In genomic region chr3:191158247-191158646, GRCh38 we compare ENCODE assay signal across 33 cellular contexts. TPM values are rescaled to one million over a fixed set of nuclear protein-coding genes. Genes with fewer than 3 reads are reported as not detected.
"Had no signal": no experiment of that assay in that cellular context is flagged by ENCODE, and none has a peak within 500 bp of the region (broad histone marks: within the 10 kb centered on the region; RNA-seq: fewer than 3 reads in every experiment).

No MANE protein-coding gene starts in this region.

- FAIRE-seq: kidney, pancreas had no signal

- H3K27ac ChIP-seq: colonic mucosa, epithelial cell of prostate, gastrocnemius medialis, pancreas, stomach, thyroid gland, vagina had no signal

- H3K36me3 ChIP-seq: colonic mucosa, gastrocnemius medialis, pancreas, stomach, thyroid gland, vagina had no signal

- H3K4me1 Mint-ChIP-seq: endodermal cell; mesothelial cell of epicardium; naive thymus-derived CD8-positive, alpha-beta T cell; nephron progenitor cell; stimulated activated effector memory CD8-positive, alpha-beta T cell treated with anti-CD3 and anti-CD28 coated beads, Interleukin-12 subunit alpha, Interleukin-12 subunit beta, amount 100 ng/mL, for 72 hours had no signal

- DNase-seq: colonic mucosa; effector CD8-positive, alpha-beta T cell; endodermal cell; foreskin fibroblast; gastrocnemius medialis; head of caudate nucleus; kidney; mesenchymal stem cell; naive thymus-derived CD8-positive, alpha-beta T cell; nephron progenitor cell; occipital lobe; pancreas; stimulated activated CD4-positive, alpha-beta T cell treated with anti-CD3 and anti-CD28 coated beads, Interleukin-12 subunit alpha, Interleukin-12 subunit beta, amount 100 ng/mL, for 4 hours; stimulated activated CD4-positive, alpha-beta T cell treated with anti-CD3 and anti-CD28 coated beads, Interleukin-1b, Interleukin-23, amount 100 ng/mL, for 48 hours; stimulated activated CD4-positive, alpha-beta T cell treated with anti-CD3 and anti-CD28 coated beads, Interleukin-4, amount 100 ng/mL, for 24 hours; stimulated activated naive CD4-positive, alpha-beta T cell treated with Interleukin-2 at 50 U/mL for 16 hours; stomach; thyroid gland; trophoblast cell had no signal

- H3K4me2 ChIP-seq: smooth muscle cell had no signal

- H3K9me3 ChIP-seq: colonic mucosa, pancreas, thyroid gland, vagina had no signal

- H3K4me3 Mint-ChIP-seq: dendritic cell treated with granulocyte-macrophage colony-stimulating factor and Interleukin-4, amounts not matched to agents 40 ng/mL and 50 ng/mL, for 4 days; endodermal cell; mesothelial cell of epicardium; naive thymus-derived CD8-positive, alpha-beta T cell; nephron progenitor cell; stimulated activated effector memory CD8-positive, alpha-beta T cell treated with anti-CD3 and anti-CD28 coated beads, Interleukin-12 subunit alpha, Interleukin-12 subunit beta, amount 100 ng/mL, for 72 hours had no signal

- H3K27me3 ChIP-seq: colonic mucosa, gastrocnemius medialis, pancreas, stomach, thyroid gland, vagina had no signal

- H3K4me1 ChIP-seq: colonic mucosa, gastrocnemius medialis, pancreas, stomach, thyroid gland, vagina had no signal

- H3K27ac Mint-ChIP-seq: dendritic cell treated with granulocyte-macrophage colony-stimulating factor and Interleukin-4, amounts not matched to agents 40 ng/mL and 50 ng/mL, for 4 days; endodermal cell; mesothelial cell of epicardium; naive thymus-derived CD8-positive, alpha-beta T cell; nephron progenitor cell; stimulated activated effector memory CD8-positive, alpha-beta T cell treated with anti-CD3 and anti-CD28 coated beads, Interleukin-12 subunit alpha, Interleukin-12 subunit beta, amount 100 ng/mL, for 72 hours had no signal

- H3K36me3 Mint-ChIP-seq: stimulated activated effector memory CD8-positive, alpha-beta T cell treated with anti-CD3 and anti-CD28 coated beads, Interleukin-12 subunit alpha, Interleukin-12 subunit beta, amount 100 ng/mL, for 72 hours had no signal

- H3K4me3 ChIP-seq: colonic mucosa, gastrocnemius medialis, lung, pancreas, smooth muscle cell, stomach, thyroid gland, vagina had no signal

- ATAC-seq: esophagus mucosa; gastrocnemius medialis; left lobe of liver; naive thymus-derived CD8-positive, alpha-beta T cell; pancreas; stimulated activated effector memory CD8-positive, alpha-beta T cell treated with anti-CD3 and anti-CD28 coated beads, Interleukin-12 subunit alpha, Interleukin-12 subunit beta, amount 100 ng/mL, for 72 hours had no signal

- H3K27me3 Mint-ChIP-seq: dendritic cell treated with granulocyte-macrophage colony-stimulating factor and Interleukin-4, amounts not matched to agents 40 ng/mL and 50 ng/mL, for 4 days; naive thymus-derived CD8-positive, alpha-beta T cell had no signal

RNA-seq across cellular contexts. Expression of gene OSTN, which starts 40.8 kb away (rescaled TPM):
- total RNA-seq: colonic mucosa; endodermal cell; esophagus mucosa; glomerular endothelial cell; kidney; left lobe of liver; liver; lung; naive thymus-derived CD8-positive, alpha-beta T cell; pancreas; posterior vena cava; subcutaneous adipose tissue; thyroid gland; ureter; vagina had no signal
- polyA plus RNA-seq: liver; lung; naive thymus-derived CD8-positive, alpha-beta T cell had no signal
